In genomic region chr2:42941633-42942176, GRCh38 we compare ENCODE assay signal across 17 cellular contexts.
DNase-seq lines count a peak whose midpoint lies in the region; ATAC-seq and TF ChIP-seq lines count a peak whose summit lies in the region.
"Had no signal": no experiment of that assay in that cellular context is flagged by ENCODE, and none has a peak within 500 bp of the region (broad histone marks: within the 10 kb centered on the region; RNA-seq: fewer than 3 reads in every experiment).

No MANE protein-coding gene starts in this region.

- H3K27me3 ChIP-seq in IMR-90 (ENCODE audit: control insufficient read depth, insufficient read depth, low read length) (no peaks in the 10 kb centered on the region), heart left ventricle (no peaks in the 10 kb centered on the region), right lobe of liver (no peaks in the 10 kb centered on the region), upper lobe of right lung (no peaks in the 10 kb centered on the region)
- H3K27me3 ChIP-seq: SJSA1 had no signal

- H4K5ac ChIP-seq in IMR-90 (ENCODE audit: low read depth, low read length): no peak overlapping the region

- H4K91ac ChIP-seq in IMR-90 (ENCODE audit: insufficient read depth, low read depth, low read length): 0 out of 2 replicates have a peak overlapping the region, but pooled peaks have one; percentile 0

- H3K23ac ChIP-seq in IMR-90 (ENCODE audit: low read depth, low read length): no peak overlapping the region

- H3K9me1 ChIP-seq in IMR-90 (ENCODE audit: insufficient read depth, low read length): no peaks in the 10 kb centered on the region

- no peak overlapping the region for H3K27ac ChIP-seq in IMR-90 (ENCODE audit: insufficient read depth, low read length)
- H3K27ac ChIP-seq in heart left ventricle: peak overlapping the region in 9 of 12 donors; percentile 11 to 76 (median 53)
- peak overlapping the region in 1 of 3 donors; percentile 59 for H3K27ac ChIP-seq in right lobe of liver
- H3K27ac ChIP-seq in upper lobe of right lung: peak overlapping the region; percentile 55
- H3K27ac ChIP-seq: SJSA1 had no signal

- dilution Hi-C loops in IMR-90 (cut with HindIII; ENCODE audit: low sequenced_read_pairs, unreplicated experiment): no loop called here

- in situ Hi-C loops in IMR-90 (cut with MboI; ENCODE audit: low sequenced_read_pairs): no loop called here

- H3K4me1 ChIP-seq in IMR-90 (ENCODE audit: control insufficient read depth, insufficient read depth, low read length): no peaks in the 10 kb centered on the region; the same call in 1 of the 2 replicates
- peaks cover 0 to 38% (median 19%) of the 10 kb centered on the region in 12 donors for H3K4me1 ChIP-seq in heart left ventricle
- peaks cover 0 to 15% (median 6%) of the 10 kb centered on the region in 4 donors for H3K4me1 ChIP-seq in right lobe of liver
- peaks cover 20% of the 10 kb centered on the region for H3K4me1 ChIP-seq in upper lobe of right lung

- H3K4me3 ChIP-seq in IMR-90 (ENCODE audit: insufficient read depth, low read depth, low read length) (no peak overlapping the region), heart left ventricle (no peak overlapping the region), right lobe of liver (no peak overlapping the region), upper lobe of right lung (no peak overlapping the region)
- H3K4me3 ChIP-seq: SJSA1 had no signal

- H3K14ac ChIP-seq in IMR-90 (replicated peaks; ENCODE audit: low read depth, low read length): no peak overlapping the region

- TF ChIP-seq CTCF in IMR-90 (conservative IDR thresholded peaks at IDR 0.05; ENCODE audit: low read depth, low read length): no peak
- no peak for TF ChIP-seq CTCF in heart left ventricle (IDR thresholded peaks at IDR 0.05)
- no peak for TF ChIP-seq CTCF in right lobe of liver (IDR thresholded peaks at IDR 0.05)
- TF ChIP-seq CTCF in upper lobe of right lung (IDR thresholded peaks at IDR 0.05): no peak

- no peak overlapping the region for H2AFZ ChIP-seq in IMR-90 (replicated peaks; ENCODE audit: low read length, poor library complexity)

- DNase-seq in IMR-90 (no peak), heart left ventricle (no peak), right lobe of liver (no peak), upper lobe of right lung (no peak), GM19238 (ENCODE audit: insufficient read length, low spot score) (no peak), NCI-H446 (lab: John Stamatoyannopoulos, UW) (no peak)
- no peak for DNase-seq in activated CD4-positive, alpha-beta T cell treated with anti-CD3 and anti-CD28 coated beads for 48 hours
- DNase-seq: AML-193; CD4-positive, alpha-beta T cell; EL; H9; NCI-H1105; NCI-H1694 treated with DMSO at 0.1 percent for 48 hours; NCI-H345; NCI-H69; RPMI8226 had no signal

- CTCF ChIA-PET in IMR-90 (lab: Yijun Ruan, JAX): no interaction called here

- no peak for TF ChIP-seq POLR2A in IMR-90 (IDR thresholded peaks at IDR 0.05; ENCODE audit: low read depth, low read length)
- no peak for TF ChIP-seq POLR2A in heart left ventricle (IDR thresholded peaks at IDR 0.05)
- no peak for TF ChIP-seq POLR2A in right lobe of liver (IDR thresholded peaks at IDR 0.05)

- no peak overlapping the region for H3K9ac ChIP-seq in IMR-90 (ENCODE audit: low read depth, low read length)

- no peak overlapping the region for H2BK20ac ChIP-seq in IMR-90 (ENCODE audit: low read depth, low read length)

- H2BK120ac ChIP-seq in IMR-90 (ENCODE audit: low read depth, low read length): no peak overlapping the region

- no peak for TF ChIP-seq RAD21 in IMR-90 (IDR thresholded peaks at IDR 0.05; ENCODE audit: low read length)

- no TSS peak for BruUV-seq in IMR-90 (replicated peaks; lab: Mats Ljungman, UMichigan)

- no peaks in the 10 kb centered on the region for H3K36me3 ChIP-seq in IMR-90 (ENCODE audit: control insufficient read depth, insufficient read depth, low read length)
- no peaks in the 10 kb centered on the region for H3K36me3 ChIP-seq in heart left ventricle
- H3K36me3 ChIP-seq in right lobe of liver: no peaks in the 10 kb centered on the region
- H3K36me3 ChIP-seq in upper lobe of right lung: no peaks in the 10 kb centered on the region
- H3K36me3 ChIP-seq: SJSA1 had no signal

- POLR2A ChIA-PET in IMR-90 (lab: Charles Lee; ENCODE audit: unreplicated experiment): no interaction called here

- no peak overlapping the region for H2AK5ac ChIP-seq in IMR-90 (ENCODE audit: low read depth, low read length)

- no peak overlapping the region for H3K4ac ChIP-seq in IMR-90 (ENCODE audit: low read depth, low read length)

- intact Hi-C loops in IMR-90 (cut with micrococcal nuclease): no loop called here
- intact Hi-C loops in heart left ventricle (cut with DNase I): loop anchor here in 6 of 10 donors (5.0 to 10.0 kb wide), 5 partner anchors 79 to 603 kb away; no protein-coding TSS in a partner anchor
- intact Hi-C loops in right lobe of liver (cut with DNase I): loop anchor here (10.0 kb wide), 2 partner anchors 87 to 293 kb away; no protein-coding TSS in a partner anchor
- intact Hi-C loops in upper lobe of right lung (cut with DNase I): no loop called here

- no peak for ATAC-seq in IMR-90 (ENCODE audit: low read depth)
- peak in 3 of 4 donors; percentile 8 to 33 (median 16) for ATAC-seq in heart left ventricle
- peak; percentile 40 to 79 (median 64) for ATAC-seq in right lobe of liver
- ATAC-seq in upper lobe of right lung: no peak

- no peak overlapping the region for H4K8ac ChIP-seq in IMR-90 (ENCODE audit: low read depth in 2 of 2, low read length in 2 of 2)

- H3K56ac ChIP-seq in IMR-90 (ENCODE audit: extremely low read depth, insufficient read depth, low read length): no peak overlapping the region

- H2BK5ac ChIP-seq in IMR-90 (ENCODE audit: low read depth, low read length, poor library complexity, severe bottlenecking): no peak overlapping the region

- no peak overlapping the region for H3K18ac ChIP-seq in IMR-90 (ENCODE audit: low read depth, low read length)

- H2BK15ac ChIP-seq in IMR-90 (ENCODE audit: low read depth, low read length): no peak overlapping the region

- H4K20me1 ChIP-seq in IMR-90 (ENCODE audit: insufficient read depth, low read length): no peaks in the 10 kb centered on the region

- H3K9me3 ChIP-seq in IMR-90 (ENCODE audit: control insufficient read depth, insufficient read depth, low read length) (no peaks in the 10 kb centered on the region), heart left ventricle (no peaks in the 10 kb centered on the region), right lobe of liver (no peaks in the 10 kb centered on the region), upper lobe of right lung (no peaks in the 10 kb centered on the region)
- H3K9me3 ChIP-seq: SJSA1 had no signal

- H2AK9ac ChIP-seq in IMR-90 (replicated peaks; ENCODE audit: low read depth, low read length, poor library complexity): no peak overlapping the region

- no peak overlapping the region for H3K4me2 ChIP-seq in IMR-90 (ENCODE audit: low read depth, low read length)

- no peaks in the 10 kb centered on the region for H3K79me1 ChIP-seq in IMR-90 (ENCODE audit: low read depth in 1 of 2, low read length in 2 of 2)

- WGBS in IMR-90 (ENCODE audit: extremely low coverage in 2 of 2, insufficient read length in 1 of 2), 2 experiments: 100% methylated on average over 1 of the region's 3 CpGs; no CpG with 5 or more reads in 1 of the 2 experiments
- 70 to 92% (median 86%) methylated on average over 3 of the region's 3 CpGs for WGBS in heart left ventricle, 4 donors
- WGBS in right lobe of liver (ENCODE audit: insufficient coverage, low coverage, low lambda C conversion rate, missing lambda C conversion rate): 50% methylated on average over 3 of the region's 3 CpGs

TF ChIP-seq in IMR-90, 13 proteins besides CTCF, POLR2A, EP300 and RAD21:
- TF ChIP-seq CEBPB (IDR thresholded peaks at IDR 0.05; ENCODE audit: low read depth, low read length): no peak
- no peak for TF ChIP-seq MAZ (IDR thresholded peaks at IDR 0.05; ENCODE audit: borderline replicate concordance, low read depth, low read length)
- no peak for TF ChIP-seq RCOR1 (IDR thresholded peaks at IDR 0.05; ENCODE audit: insufficient replicate concordance, low read length)
- no peak for TF ChIP-seq RFX5 (IDR thresholded peaks at IDR 0.05; ENCODE audit: low read depth, low read length)
- TF ChIP-seq NFE2L2 (IDR thresholded peaks at IDR 0.05; ENCODE audit: low read depth, low read length): no peak
- TF ChIP-seq CHD1 (IDR thresholded peaks at IDR 0.05; ENCODE audit: low read depth, low read length): no peak
- TF ChIP-seq FOS (IDR thresholded peaks at IDR 0.05; ENCODE audit: low read depth, low read length): no peak
- TF ChIP-seq ELK1 (IDR thresholded peaks at IDR 0.05; ENCODE audit: borderline replicate concordance, low read depth, low read length): no peak
- TF ChIP-seq SMC3 (IDR thresholded peaks at IDR 0.05; ENCODE audit: low read depth, low read length): no peak
- TF ChIP-seq MAFK (IDR thresholded peaks at IDR 0.05; ENCODE audit: low read depth, low read length): no peak
- no peak for TF ChIP-seq MXI1 (IDR thresholded peaks at IDR 0.05; ENCODE audit: borderline replicate concordance, low read depth, low read length)
- TF ChIP-seq USF2 (IDR thresholded peaks at IDR 0.05; ENCODE audit: low read depth, low read length): no peak
- TF ChIP-seq BHLHE40 (IDR thresholded peaks at IDR 0.05; ENCODE audit: low read depth, low read length): no peak
TF ChIP-seq in IMR-90: peak in this region for 0.

Comparison
In these comparisons a context has a peak if more than half of its experiments do, and no peak if none do; other contexts are left out.
1. ATAC-seq: peak in heart left ventricle (3 of 4) and right lobe of liver (4 of 4); none in IMR-90 (single experiment) and upper lobe of right lung (single experiment).
2. intact Hi-C loops: an anchor here in heart left ventricle (5.0 to 10.0 kb wide) and right lobe of liver (10.0 kb wide); none called in IMR-90 and upper lobe of right lung.